In the genomic region with DNA sequence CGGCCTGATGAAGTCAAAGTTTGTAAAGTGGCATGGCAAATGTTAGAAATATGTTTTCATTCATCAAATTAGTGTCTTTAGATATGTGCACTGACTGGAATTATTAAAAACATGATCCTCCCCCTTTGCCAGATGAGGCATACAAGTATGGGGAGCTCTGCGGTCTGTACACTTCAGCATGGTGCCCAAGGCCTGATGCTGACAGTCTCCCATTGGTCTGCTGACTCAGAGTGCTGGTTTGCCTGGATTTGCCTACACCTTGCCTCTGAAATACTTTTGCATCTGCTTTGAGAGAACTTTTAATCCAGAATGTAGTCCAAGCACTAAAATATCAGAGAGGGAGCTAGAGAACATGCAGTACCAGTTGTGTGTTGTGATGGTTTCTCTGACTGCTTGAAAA, we compare ENCODE assay signal across 26 cellular contexts.
DNase-seq lines count a peak whose midpoint lies in the region; ATAC-seq, FAIRE-seq and TF ChIP-seq lines count a peak whose summit lies in the region.
"Had no signal": no experiment of that assay in that cellular context is flagged by ENCODE, and none has a peak within 500 bp of the region (broad histone marks: within the 10 kb centered on the region; RNA-seq: fewer than 3 reads in every experiment).

No MANE protein-coding gene starts in this region.

- H3K4ac ChIP-seq in mesendoderm (ENCODE audit: low read depth, low read length) = peak overlapping the region; percentile 70

- H3K9me3 ChIP-seq in breast epithelium = no peaks in the 10 kb centered on the region
- no peaks in the 10 kb centered on the region for H3K9me3 ChIP-seq in suprapubic skin
- H3K9me3 ChIP-seq: MG63, tibial nerve had no signal

- no peak for TF ChIP-seq EP300 in suprapubic skin (IDR thresholded peaks at IDR 0.05)

- H3K27me3 Mint-ChIP-seq in MCF 10A (ENCODE audit: insufficient read depth, unreplicated experiment) (no peaks in the 10 kb centered on the region), type B pancreatic cell (no peaks in the 10 kb centered on the region)
- H3K27me3 Mint-ChIP-seq: stimulated activated naive CD8-positive, alpha-beta T cell treated with anti-CD3 and anti-CD28 coated beads, Interleukin-15, Interleukin-2, amounts not matched to agents 100 ng/mL and 50 ng/mL, for 24 hours had no signal

- intact Hi-C loops in MCF 10A (cut with micrococcal nuclease) (loop anchor here (1.0 kb wide), 1 partner anchor 21 kb away; no protein-coding TSS in a partner anchor), breast epithelium (cut with DNase I; ENCODE audit: low total_unique reads) (loop anchor here (5.0 kb wide), 1 partner anchor 1160 kb away; no protein-coding TSS in a partner anchor)

- H3K18ac ChIP-seq in mesendoderm (ENCODE audit: low read length) = peak overlapping the region; percentile 75

- CTCF ChIA-PET in MCF 10A (lab: Yijun Ruan, JAX) = interaction anchor here (0.6 to 2.4 kb wide), 5 partner anchors 11 to 1917 kb away, joined by 3 to 20 read pairs (median 3); a partner anchor contains a TSS

- H3K9me3 Mint-ChIP-seq in MCF 10A (ENCODE audit: unreplicated experiment) (no peaks in the 10 kb centered on the region), type B pancreatic cell (peaks cover 9% of the 10 kb centered on the region)
- H3K9me3 Mint-ChIP-seq: activated T-cell treated with anti-CD3 and anti-CD28 coated beads, Interleukin-2, amount 50 U/mL, for 24 hours; immature natural killer cell; stimulated activated naive CD8-positive, alpha-beta T cell treated with anti-CD3 and anti-CD28 coated beads, Interleukin-15, Interleukin-2, amounts not matched to agents 100 ng/mL and 50 ng/mL, for 24 hours had no signal

- TF ChIP-seq POLR2A in breast epithelium (IDR thresholded peaks at IDR 0.05) (no peak), suprapubic skin (IDR thresholded peaks at IDR 0.05) (no peak)

- no peaks in the 10 kb centered on the region for H3K79me2 ChIP-seq in mesendoderm (ENCODE audit: control insufficient read depth, insufficient read depth, low read length)

- FAIRE-seq in bronchial epithelial cell (lab: Jason Lieb, UNC) = no peak
- FAIRE-seq: GM12878 had no signal

- H2AK5ac ChIP-seq in mesendoderm (ENCODE audit: low read length) = no peak overlapping the region

- no peaks in the 10 kb centered on the region for H3K27me3 ChIP-seq in breast epithelium
- H3K27me3 ChIP-seq in bronchial epithelial cell (ENCODE audit: control insufficient read depth, insufficient read depth, low read length) = no peaks in the 10 kb centered on the region
- H3K27me3 ChIP-seq in mesendoderm (ENCODE audit: insufficient read depth, low read length, poor library complexity) = no peaks in the 10 kb centered on the region
- no peaks in the 10 kb centered on the region for H3K27me3 ChIP-seq in suprapubic skin
- H3K27me3 ChIP-seq: MG63, tibial nerve had no signal

- H3K36me3 ChIP-seq in breast epithelium (no peaks in the 10 kb centered on the region), bronchial epithelial cell (ENCODE audit: control insufficient read depth, insufficient read depth, low read length) (no peaks in the 10 kb centered on the region), mesendoderm (ENCODE audit: control insufficient read depth, insufficient read depth, low read length) (no peaks in the 10 kb centered on the region), suprapubic skin (no peaks in the 10 kb centered on the region)
- H3K36me3 ChIP-seq: MG63, tibial nerve had no signal

- no peak overlapping the region for H3K9ac ChIP-seq in mesendoderm (ENCODE audit: low read length)

- no peak overlapping the region for H3K4me2 ChIP-seq in mesendoderm (ENCODE audit: low read length)

- H3K27ac ChIP-seq in breast epithelium = no peak overlapping the region
- H3K27ac ChIP-seq in mesendoderm (ENCODE audit: low read depth, low read length) = no peak overlapping the region
- H3K27ac ChIP-seq in suprapubic skin = no peak overlapping the region
- H3K27ac ChIP-seq: HL-60, tibial nerve had no signal

- DNase-seq in MCF 10A (ENCODE audit: unreplicated experiment) = no peak
- no peak for DNase-seq in breast epithelium (ENCODE audit: low spot score in 2 of 2)
- DNase-seq in bronchial epithelial cell (ENCODE audit: low read depth) = peak; percentile 54
- no peak for DNase-seq in mesendoderm
- no peak for DNase-seq in type B pancreatic cell (ENCODE audit: extremely low spot score, unreplicated experiment)
- no peak for DNase-seq in suprapubic skin (ENCODE audit: low spot score in 2 of 2)
- DNase-seq: 8988T; activated naive CD4-positive, alpha-beta T cell treated with Interleukin-2 at 50 U/mL for 16 hours; activated T-cell treated with anti-CD3 and anti-CD28 coated beads, Interleukin-2, amount 50 U/mL, for 24 hours; caudate nucleus; DMS79; immature natural killer cell; NCI-H1417; NCI-H2107; NCI-H526; nucleus accumbens; retina; stimulated activated CD4-positive, alpha-beta T cell treated with anti-CD3 and anti-CD28 coated beads, Interleukin-12 subunit alpha, Interleukin-12 subunit beta, amount 100 ng/mL, for 4 hours had no signal

- ATAC-seq in HG03439 (IDR thresholded peaks at IDR 0.05; ENCODE audit: unreplicated experiment) (no peak), HG03571 (IDR thresholded peaks at IDR 0.05; ENCODE audit: unreplicated experiment) (no peak)
- ATAC-seq: GM12878, Right ventricle myocardium inferior had no signal

- TF ChIP-seq CTCF in MCF 10A (IDR thresholded peaks at IDR 0.05; ENCODE audit: unreplicated experiment) (no peak), breast epithelium (IDR thresholded peaks at IDR 0.05) (no peak), bronchial epithelial cell (IDR thresholded peaks at IDR 0.05; ENCODE audit: insufficient read depth, low read length, severe bottlenecking) (no peak), type B pancreatic cell (conservative IDR thresholded peaks at IDR 0.05) (no peak), suprapubic skin (IDR thresholded peaks at IDR 0.05) (no peak)

- H2BK120ac ChIP-seq in mesendoderm (ENCODE audit: low read depth, low read length) = peak overlapping the region; percentile 85

- H4K8ac ChIP-seq in mesendoderm (ENCODE audit: low read depth, low read length) = no peak overlapping the region

- H3K36me3 Mint-ChIP-seq in MCF 10A (ENCODE audit: insufficient read depth, unreplicated experiment) (peaks cover 5% of the 10 kb centered on the region), type B pancreatic cell (no peaks in the 10 kb centered on the region)
- H3K36me3 Mint-ChIP-seq: immature natural killer cell had no signal

- peak overlapping the region; percentile 99 for H2BK15ac ChIP-seq in mesendoderm (replicated peaks; ENCODE audit: low read depth)

- no peak overlapping the region for H3K23ac ChIP-seq in mesendoderm (ENCODE audit: low read length)

- H3K4me1 ChIP-seq in breast epithelium = no peaks in the 10 kb centered on the region
- H3K4me1 ChIP-seq in mesendoderm (ENCODE audit: control insufficient read depth, low read depth, low read length) = peaks cover 7% of the 10 kb centered on the region
- H3K4me1 ChIP-seq in suprapubic skin = peaks cover 21% of the 10 kb centered on the region

- whole genome bisulfite sequencing in mesendoderm (ENCODE audit: extremely low coverage, insufficient coverage, low lambda C conversion rate) = no CpG with 5 or more reads among the region's 2 CpGs
- 90% methylated on average over 2 of the region's 2 CpGs for WGBS in suprapubic skin

- BruUV-seq in MCF 10A (replicated peaks; lab: Mats Ljungman, UMichigan) = no TSS peak

- H3K4me3 ChIP-seq in breast epithelium (no peak overlapping the region), bronchial epithelial cell (ENCODE audit: low read depth, low read length) (no peak overlapping the region), mesendoderm (ENCODE audit: low read length) (no peak overlapping the region), suprapubic skin (no peak overlapping the region)
- H3K4me3 ChIP-seq: GM12878, MG63, tibial nerve had no signal

- H2BK5ac ChIP-seq in mesendoderm (ENCODE audit: low read length) = no peak overlapping the region

- no peaks in the 10 kb centered on the region for H3K79me1 ChIP-seq in mesendoderm (ENCODE audit: low read length)

- no peak overlapping the region for H3K4me3 Mint-ChIP-seq in MCF 10A (ENCODE audit: unreplicated experiment)
- H3K4me3 Mint-ChIP-seq in type B pancreatic cell = no peak overlapping the region
- H3K4me3 Mint-ChIP-seq: activated T-cell treated with anti-CD3 and anti-CD28 coated beads, Interleukin-2, amount 50 U/mL, for 24 hours; immature natural killer cell; stimulated activated naive CD8-positive, alpha-beta T cell treated with anti-CD3 and anti-CD28 coated beads, Interleukin-15, Interleukin-2, amounts not matched to agents 100 ng/mL and 50 ng/mL, for 24 hours had no signal

- H4K5ac ChIP-seq in mesendoderm (ENCODE audit: low read length) = no peak overlapping the region

- H3K27ac Mint-ChIP-seq in MCF 10A (ENCODE audit: low read depth, unreplicated experiment) (peak overlapping the region; percentile 47), type B pancreatic cell (peak overlapping the region; percentile 92)
- H3K27ac Mint-ChIP-seq: activated T-cell treated with anti-CD3 and anti-CD28 coated beads, Interleukin-2, amount 50 U/mL, for 24 hours; immature natural killer cell; stimulated activated naive CD8-positive, alpha-beta T cell treated with anti-CD3 and anti-CD28 coated beads, Interleukin-15, Interleukin-2, amounts not matched to agents 100 ng/mL and 50 ng/mL, for 24 hours had no signal

- no peak overlapping the region for H3K56ac ChIP-seq in mesendoderm (ENCODE audit: low read length)

- POLR2A ChIA-PET in MCF 10A (lab: Yijun Ruan, JAX) = interaction anchor here (0.6 to 5.7 kb wide), 12 partner anchors 9 to 927 kb away, joined by 3 to 51 read pairs (median 6); a partner anchor contains a TSS

- peaks cover 55% of the 10 kb centered on the region for H3K4me1 Mint-ChIP-seq in MCF 10A (ENCODE audit: insufficient read depth, unreplicated experiment)
- peaks cover 41% of the 10 kb centered on the region for H3K4me1 Mint-ChIP-seq in type B pancreatic cell (ENCODE audit: unreplicated experiment)
- H3K4me1 Mint-ChIP-seq: immature natural killer cell had no signal
